ENCODE assay signal across 27 cellular contexts in genomic region chr13:75656590-75656989, GRCh38. TPM values are rescaled to one million over a fixed set of nuclear protein-coding genes. Genes with fewer than 3 reads are reported as not detected.
DNase-seq lines count a peak whose midpoint lies in the region; FAIRE-seq and TF ChIP-seq lines count a peak whose summit lies in the region.
"Had no signal": no experiment of that assay in that cellular context is flagged by ENCODE, and none has a peak within 500 bp of the region (broad histone marks: within the 10 kb centered on the region; RNA-seq: fewer than 3 reads in every experiment).

No MANE protein-coding gene starts in this region.

- H3K27ac ChIP-seq in A673 (ENCODE audit: low read depth, low read length, poor library complexity, severe bottlenecking), result no peak overlapping the region
- no peak overlapping the region for H3K27ac ChIP-seq in astrocyte (ENCODE audit: low read depth, low read length)
- H3K27ac ChIP-seq in uterus, result no peak overlapping the region
- H3K27ac ChIP-seq: ovary, SJCRH30, spleen, transverse colon had no signal

- H3K4me3 ChIP-seq in A673 (ENCODE audit: low read depth, low read length, poor library complexity, severe bottlenecking), result no peak overlapping the region
- H3K4me3 ChIP-seq in astrocyte (ENCODE audit: insufficient read depth, low read depth, low read length), result no peak overlapping the region
- H3K4me3 ChIP-seq in fibroblast of the aortic adventitia (ENCODE audit: low read depth, low read length), result no peak overlapping the region
- no peak overlapping the region for H3K4me3 ChIP-seq in uterus
- no peak overlapping the region for H3K4me3 ChIP-seq in H7 (ENCODE audit: insufficient read depth, low read depth, low read length)
- H3K4me3 ChIP-seq: ovary, SJCRH30, spleen, transverse colon had no signal

- H3K36me3 Mint-ChIP-seq in HFFc6 (ENCODE audit: low read depth) (peaks cover 82% of the 10 kb centered on the region), astrocyte (ENCODE audit: low read depth, unreplicated experiment) (peaks cover 4% of the 10 kb centered on the region)
- H3K36me3 Mint-ChIP-seq: activated naive CD4-positive, alpha-beta T cell treated with anti-CD3 and anti-CD28 coated beads, Interleukin-2, amount 50 U/mL, for 72 hours; natural killer cell treated with Interleukin-12 subunit alpha and Interleukin-12 subunit beta and Interleukin-15 and Interleukin-18, amount 100 ng/mL, for 72 hours had no signal

- no peak for TF ChIP-seq POLR2A in uterus (IDR thresholded peaks at IDR 0.05)

- H3K27me3 ChIP-seq in A673 (replicated peaks; ENCODE audit: insufficient read depth, low read depth, low read length, poor library complexity), result no peaks in the 10 kb centered on the region
- H3K27me3 ChIP-seq in astrocyte (ENCODE audit: insufficient read depth, low read length), result no peaks in the 10 kb centered on the region
- no peaks in the 10 kb centered on the region for H3K27me3 ChIP-seq in uterus
- H3K27me3 ChIP-seq in H7 (ENCODE audit: control insufficient read depth, insufficient read depth, low read length), result no peaks in the 10 kb centered on the region
- H3K27me3 ChIP-seq: BE2C, ovary, SJCRH30, spleen, transverse colon had no signal

- H2AFZ ChIP-seq in astrocyte (ENCODE audit: low read depth, low read length), result no peak overlapping the region

- POLR2A ChIA-PET in A673 (lab: Charles Lee; ENCODE audit: low non-redundant PET), result no interaction called here

- H3K27me3 Mint-ChIP-seq in HFFc6 (ENCODE audit: insufficient read depth) (peaks cover 6% of the 10 kb centered on the region), astrocyte (ENCODE audit: low read depth, unreplicated experiment) (no peaks in the 10 kb centered on the region)
- H3K27me3 Mint-ChIP-seq: activated CD4-positive, alpha-beta memory T cell treated with anti-CD3 and anti-CD28 coated beads, Interleukin-2, amount 10 ng/mL, durations not matched to agents 7 days and 5 days; CD8-positive, alpha-beta memory T cell; central memory CD8-positive, alpha-beta T cell; natural killer cell treated with Interleukin-12 subunit alpha and Interleukin-12 subunit beta and Interleukin-15 and Interleukin-18, amount 100 ng/mL, for 72 hours had no signal

- H3K36me3 ChIP-seq in A673 (ENCODE audit: insufficient read depth, low read length, poor library complexity, severe bottlenecking) (no peaks in the 10 kb centered on the region), astrocyte (ENCODE audit: insufficient read depth, low read length) (peaks cover 20% of the 10 kb centered on the region), uterus (no peaks in the 10 kb centered on the region), H7 (replicated peaks; ENCODE audit: control insufficient read depth, insufficient read depth, low read length) (no peaks in the 10 kb centered on the region)
- H3K36me3 ChIP-seq: BE2C, ovary, SJCRH30, spleen, transverse colon had no signal

- H3K4me3 Mint-ChIP-seq in HFFc6, result peak overlapping the region; percentile 23
- no peak overlapping the region for H3K4me3 Mint-ChIP-seq in astrocyte (ENCODE audit: unreplicated experiment)
- H3K4me3 Mint-ChIP-seq: activated CD4-positive, alpha-beta memory T cell treated with anti-CD3 and anti-CD28 coated beads, Interleukin-2, amount 10 ng/mL, durations not matched to agents 7 days and 5 days; CD8-positive, alpha-beta memory T cell; central memory CD8-positive, alpha-beta T cell; natural killer cell treated with Interleukin-12 subunit alpha and Interleukin-12 subunit beta and Interleukin-15 and Interleukin-18, amount 100 ng/mL, for 72 hours had no signal

- intact Hi-C loops in A673 (cut with micrococcal nuclease; ENCODE audit: unreplicated experiment) (no loop called here), uterus (cut with DNase I; ENCODE audit: low total_unique reads) (no loop called here)

- CTCF ChIA-PET in A673 (lab: Charles Lee), result no interaction called here

- H3K4me1 ChIP-seq in A673 (ENCODE audit: insufficient read depth, low read length, poor library complexity, severe bottlenecking) (no peaks in the 10 kb centered on the region), astrocyte (ENCODE audit: insufficient read depth, low read length) (peaks cover 15% of the 10 kb centered on the region), uterus (no peaks in the 10 kb centered on the region)
- H3K4me1 ChIP-seq: BE2C, spleen, transverse colon had no signal

- no peak overlapping the region for H3K4me2 ChIP-seq in astrocyte (ENCODE audit: low read length)

- DNase-seq in A673 (ENCODE audit: low spot score), result peak; percentile 29
- no peak for DNase-seq in HFFc6
- no peak for DNase-seq in astrocyte (ENCODE audit: low read depth)
- DNase-seq in fibroblast of the aortic adventitia (ENCODE audit: low read depth), result peak; percentile 77
- DNase-seq in RPMI8226, result no peak
- no peak for DNase-seq in DMS 273 (lab: John Stamatoyannopoulos, UW; ENCODE audit: unreplicated experiment)
- DNase-seq in uterus, result no peak
- DNase-seq in H7, result no peak
- DNase-seq: activated CD4-positive, alpha-beta memory T cell treated with anti-CD3 and anti-CD28 coated beads, Interleukin-2, amount 10 ng/mL, durations not matched to agents 7 days and 5 days; anterior cingulate cortex; BE2C; CD8-positive, alpha-beta memory T cell; head of caudate nucleus; kidney; NCI-H1105; NCI-H2029; ovary; retina; SJCRH30; spleen; transverse colon had no signal

- H3K9me3 Mint-ChIP-seq in HFFc6, result no peaks in the 10 kb centered on the region
- peaks cover 2% of the 10 kb centered on the region for H3K9me3 Mint-ChIP-seq in astrocyte (ENCODE audit: unreplicated experiment)
- H3K9me3 Mint-ChIP-seq: activated CD4-positive, alpha-beta memory T cell treated with anti-CD3 and anti-CD28 coated beads, Interleukin-2, amount 10 ng/mL, durations not matched to agents 7 days and 5 days; activated naive CD4-positive, alpha-beta T cell treated with anti-CD3 and anti-CD28 coated beads, Interleukin-2, amount 50 U/mL, for 72 hours; CD8-positive, alpha-beta memory T cell; central memory CD8-positive, alpha-beta T cell; natural killer cell treated with Interleukin-12 subunit alpha and Interleukin-12 subunit beta and Interleukin-15 and Interleukin-18, amount 100 ng/mL, for 72 hours had no signal

- no TSS peak for BruUV-seq in A673 (replicated peaks; lab: Mats Ljungman, UMichigan)

- FAIRE-seq in astrocyte (lab: Jason Lieb, UNC), result peak; percentile 26
- FAIRE-seq: A204.1, G401.6, kidney, RCC 7860 had no signal

- H3K4me1 Mint-ChIP-seq in HFFc6 (ENCODE audit: low read depth), result peaks cover 95% of the 10 kb centered on the region
- peaks cover 17% of the 10 kb centered on the region for H3K4me1 Mint-ChIP-seq in astrocyte (ENCODE audit: low read depth, unreplicated experiment)
- H3K4me1 Mint-ChIP-seq: CD8-positive, alpha-beta memory T cell had no signal

- no peak overlapping the region for H3K9ac ChIP-seq in astrocyte (ENCODE audit: low read length)

- H3K9me3 ChIP-seq in A673 (ENCODE audit: low read depth, low read length, poor library complexity, severe bottlenecking), result no peaks in the 10 kb centered on the region
- H3K9me3 ChIP-seq in astrocyte (ENCODE audit: insufficient read depth, low read depth, low read length), result no peaks in the 10 kb centered on the region
- no peaks in the 10 kb centered on the region for H3K9me3 ChIP-seq in uterus
- H3K9me3 ChIP-seq: BE2C, ovary, SJCRH30, spleen, transverse colon had no signal

- no peak for TF ChIP-seq CTCF in A673 (conservative IDR thresholded peaks at IDR 0.05; ENCODE audit: low read depth, low read length)
- TF ChIP-seq CTCF in HFFc6 (IDR thresholded peaks at IDR 0.05), result no peak
- TF ChIP-seq CTCF in astrocyte (IDR thresholded peaks at IDR 0.05; ENCODE audit: insufficient read depth, low read depth, low read length), result no peak
- TF ChIP-seq CTCF in fibroblast of the aortic adventitia (IDR thresholded peaks at IDR 0.05; ENCODE audit: insufficient read depth, low read length), result no peak
- no peak for TF ChIP-seq CTCF in uterus (IDR thresholded peaks at IDR 0.05)

- peaks cover 98% of the 10 kb centered on the region for H3K79me2 ChIP-seq in astrocyte (ENCODE audit: insufficient read depth, low read length)

- H4K20me1 ChIP-seq in astrocyte (ENCODE audit: insufficient read depth, low read length), result peaks cover 81% of the 10 kb centered on the region

- H3K27ac Mint-ChIP-seq in HFFc6 (peak overlapping the region; percentile 71), astrocyte (ENCODE audit: unreplicated experiment) (no peak overlapping the region)
- H3K27ac Mint-ChIP-seq: activated CD4-positive, alpha-beta memory T cell treated with anti-CD3 and anti-CD28 coated beads, Interleukin-2, amount 10 ng/mL, durations not matched to agents 7 days and 5 days; activated naive CD4-positive, alpha-beta T cell treated with anti-CD3 and anti-CD28 coated beads, Interleukin-2, amount 50 U/mL, for 72 hours; CD8-positive, alpha-beta memory T cell; natural killer cell treated with Interleukin-12 subunit alpha and Interleukin-12 subunit beta and Interleukin-15 and Interleukin-18, amount 100 ng/mL, for 72 hours had no signal

RNA-seq across cellular contexts. Expression of gene LMO7, which starts 20.5 kb away (rescaled TPM):
- total RNA-seq in A673 (2021) (20.3 and 20.7 TPM in 2 replicates), astrocyte (52.2 and 64.2 TPM in 2 replicates), fibroblast of the aortic adventitia (ENCODE audit: low replicate concordance) (70.1 and 221 TPM in 2 replicates), uterus (10 to 100 TPM in 3 of 4 donors, 1 to 10 TPM in 1; 2.6 to 55.4 (median 24.2) TPM)
- total RNA-seq in HFFc6 (2021; fragmentation: NEBNext Ultra II Directional; extraction: Animal tissue kit (Norgen Biotek cat#: 25700)), result 100 to 1,000 TPM; 682 to 843 (median 813) TPM
- total RNA-seq in H7 (2014; rRNA removed; shearing (Covaris generic)), result 7.6 and 11.7 TPM in 2 replicates

Comparison
In these comparisons a context has a peak if more than half of its experiments do, and no peak if none do; other contexts are left out.
1. DNase-seq: peak in A673 (single experiment) and fibroblast of the aortic adventitia (single experiment); none in HFFc6 (single experiment), astrocyte (single experiment), RPMI8226 (single experiment), DMS 273 (single experiment), uterus (0 of 2) and H7 (single experiment).